In the genomic region with DNA sequence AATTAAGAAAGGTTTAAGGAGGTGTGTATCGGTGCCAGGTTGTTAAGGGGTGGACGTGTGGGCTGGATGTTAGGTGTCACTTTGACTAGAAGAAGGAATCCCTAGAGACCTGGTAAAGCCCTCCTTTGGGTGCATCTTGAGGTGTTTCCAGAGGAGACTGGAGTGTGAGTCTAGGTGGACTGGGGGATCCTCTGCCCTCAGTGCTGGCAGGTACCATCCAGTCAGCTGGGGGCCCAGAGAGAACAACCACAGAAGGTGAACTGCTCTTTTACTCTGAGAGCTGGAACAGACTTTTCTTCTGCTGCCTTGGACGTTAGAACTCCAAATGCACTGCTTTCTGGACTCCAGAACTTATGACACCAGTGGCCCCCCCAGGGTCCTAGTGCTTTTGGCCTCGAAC, we compare ENCODE assay signal across 38 cellular contexts. TPM values are rescaled to one million over a fixed set of nuclear protein-coding genes. Genes with fewer than 3 reads are reported as not detected.
"Had no signal": no experiment of that assay in that cellular context is flagged by ENCODE, and none has a peak within 500 bp of the region (broad histone marks: within the 10 kb centered on the region; RNA-seq: fewer than 3 reads in every experiment).

No MANE protein-coding gene starts in this region.

- H3K36me3 ChIP-seq: MG63 had no signal

- H3K27me3 ChIP-seq: MG63 had no signal

- H3K9me3 ChIP-seq: MG63 had no signal

- H3K4me2 ChIP-seq: KMS-11 had no signal

- DNase-seq: Karpas-422, Kasumi-1, MG63, MM.1S, MV-4-11, NCI-H1048, NCI-H1092, NCI-H1092 treated with DMSO at 0.1 percent for 48 hours, NCI-H1105, NCI-H1105 treated with DMSO at 0.1 percent for 48 hours, NCI-H1417, NCI-H1417 treated with DMSO at 0.1 percent for 48 hours, NCI-H1436, NCI-H1436 treated with DMSO at 0.1 percent for 48 hours, NCI-H146, NCI-H1694, NCI-H1694 treated with DMSO at 0.1 percent for 48 hours, NCI-H187, NCI-H187 treated with DMSO at 0.1 percent for 48 hours, NCI-H1930, NCI-H2029, NCI-H2029 treated with DMSO at 0.1 percent for 48 hours, NCI-H2081, NCI-H2081 treated with DMSO at 0.1 percent for 48 hours, NCI-H2107, NCI-H2171, NCI-H2171 treated with DMSO at 0.1 percent for 48 hours, NCI-H2227 treated with DMSO at 0.1 percent for 48 hours, NCI-H226, NCI-H345, NCI-H446, NCI-H446 treated with DMSO at 0.1 percent for 48 hours, NCI-H510A had no signal

- H3K9ac ChIP-seq: KMS-11 had no signal

- H3K4me3 ChIP-seq: MG63 had no signal

- H3K27ac ChIP-seq: KMS-11 had no signal

RNA-seq across cellular contexts. Expression of a gene that starts 44.0 kb away (rescaled TPM):
- total RNA-seq: LHCN-M2, M059J, MCF 10A, NCI-H460 had no signal
